8 cellular contexts compared by ENCODE assay signal in the genomic region with DNA sequence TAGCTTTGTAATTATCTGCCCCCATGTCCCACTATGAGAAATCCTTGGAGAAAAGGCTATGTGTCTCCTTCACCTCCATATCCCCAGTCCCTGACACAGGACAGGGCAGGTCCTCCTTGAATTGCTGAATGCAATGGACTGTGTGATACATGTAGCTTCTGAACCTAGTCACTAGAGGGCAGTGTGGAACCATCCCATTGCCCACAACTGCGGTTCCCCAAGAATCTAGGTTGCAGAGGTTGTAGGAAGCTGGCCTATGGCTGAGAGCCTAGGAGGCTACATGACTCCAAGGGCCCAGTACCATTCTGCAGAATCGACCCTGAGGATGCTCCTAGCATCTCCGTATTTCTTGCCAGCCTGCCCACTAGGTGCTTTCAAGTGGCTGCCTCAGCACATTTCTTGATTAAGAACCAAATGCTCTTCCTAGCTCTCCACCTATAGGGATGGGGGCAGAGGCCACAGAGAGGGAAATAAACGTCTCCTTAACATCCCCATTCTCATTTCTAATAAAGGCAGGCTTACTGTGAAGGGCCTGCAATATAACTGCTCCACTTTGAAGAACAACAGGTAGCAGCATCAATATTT.
DNase-seq lines count a peak whose midpoint lies in the region; ATAC-seq, FAIRE-seq and TF ChIP-seq lines count a peak whose summit lies in the region.

No MANE protein-coding gene starts in this region.

- H3K79me2 ChIP-seq in PC-3 (ENCODE audit: low read length) = no peaks in the 10 kb centered on the region

- H3K9me3 Mint-ChIP-seq in activated T-cell treated with anti-CD3 and anti-CD28 coated beads, Interleukin-2, amount 50 U/mL, for 72 hours = no peaks in the 10 kb centered on the region

- no peak for TF ChIP-seq EP300 in ovary (IDR thresholded peaks at IDR 0.05)

- H4K20me1 ChIP-seq in PC-3 (ENCODE audit: low read length) = no peaks in the 10 kb centered on the region

- H3K36me3 ChIP-seq in GM06990 (ENCODE audit: control insufficient read depth, insufficient read depth, low read length) (no peaks in the 10 kb centered on the region), PC-3 (ENCODE audit: low read depth, low read length) (no peaks in the 10 kb centered on the region), ovary (no peaks in the 10 kb centered on the region)

- H3K27ac ChIP-seq in PC-3 (ENCODE audit: low read length) = no peak overlapping the region
- no peak overlapping the region for H3K27ac ChIP-seq in ovary

- TF ChIP-seq POLR2A in ovary (IDR thresholded peaks at IDR 0.05) = no peak

- no TSS peak for BruUV-seq in PC-3 (replicated peaks; lab: Mats Ljungman, UMichigan)

- WGBS in ovary, 3 donors = 13 to 19% (median 16%) methylated on average over 4 of the region's 4 CpGs

- H3K27me3 ChIP-seq in GM06990 (replicated peaks; ENCODE audit: control insufficient read depth, insufficient read depth, low read length) = no peaks in the 10 kb centered on the region
- 0 out of 2 replicates have a peak, but pooled peaks cover 12% of the 10 kb centered on the region for H3K27me3 ChIP-seq in PC-3 (ENCODE audit: low read length)
- no peaks in the 10 kb centered on the region for H3K27me3 ChIP-seq in ovary

- ATAC-seq in GM21825 (IDR thresholded peaks at IDR 0.05; ENCODE audit: unreplicated experiment) = peak; percentile 91
- ATAC-seq in PC-3 = peak; percentile 99
- peak; percentile 78 to 82 for ATAC-seq in activated T-cell treated with anti-CD3 and anti-CD28 coated beads, Interleukin-2, amount 50 U/mL, for 72 hours (replicated peaks in 1 of 2)

- no peak overlapping the region for H3K4me2 ChIP-seq in PC-3 (ENCODE audit: low read length)

- no peak overlapping the region for H3K4me3 Mint-ChIP-seq in activated T-cell treated with anti-CD3 and anti-CD28 coated beads, Interleukin-2, amount 50 U/mL, for 72 hours

- H3K4me1 ChIP-seq in PC-3 (ENCODE audit: insufficient read depth, low read length) = peaks cover 6% of the 10 kb centered on the region
- peaks cover 2% of the 10 kb centered on the region for H3K4me1 ChIP-seq in ovary (ENCODE audit: insufficient read depth)

- H3K36me3 Mint-ChIP-seq in activated T-cell treated with anti-CD3 and anti-CD28 coated beads, Interleukin-2, amount 50 U/mL, for 72 hours (ENCODE audit: insufficient read depth in 2 of 2) = no peaks in the 10 kb centered on the region

- no peaks in the 10 kb centered on the region for H3K9me2 ChIP-seq in PC-3 (replicated peaks; ENCODE audit: low read length)

- intact Hi-C loops in PC-3 (cut with micrococcal nuclease) = no loop called here
- intact Hi-C loops in ovary (cut with DNase I) = loop anchor here in 2 of 4 donors (10.0 kb wide), 1 partner anchor 340 kb away; no protein-coding TSS in a partner anchor

- POLR2A ChIA-PET in PC-3 (lab: Charles Lee; ENCODE audit: unreplicated experiment) = no interaction called here

- CTCF ChIA-PET in PC-3 (lab: Charles Lee) = interaction anchor here (1.1 kb wide), 1 partner anchor 342 kb away, joined by 3 read pairs; no protein-coding TSS in a partner anchor

- H3K27ac Mint-ChIP-seq in activated T-cell treated with anti-CD3 and anti-CD28 coated beads, Interleukin-2, amount 50 U/mL, for 72 hours = no peak overlapping the region

- H3K9me3 ChIP-seq in PC-3 (ENCODE audit: low read length) (no peaks in the 10 kb centered on the region), ovary (no peaks in the 10 kb centered on the region)

- H3K9ac ChIP-seq in PC-3 (ENCODE audit: low read length) = no peak overlapping the region

- no peaks in the 10 kb centered on the region for H3F3A ChIP-seq in PC-3 (ENCODE audit: low read length, unreplicated experiment)

- H3K4me1 Mint-ChIP-seq in activated T-cell treated with anti-CD3 and anti-CD28 coated beads, Interleukin-2, amount 50 U/mL, for 72 hours (ENCODE audit: low read depth) = peaks cover 5% of the 10 kb centered on the region

- DNase-seq in GM06990 (ENCODE audit: extremely low read depth, insufficient read length) (peak; percentile 8), KG1 (lab: John Stamatoyannopoulos, UW) (peak; percentile 42), PC-3 (peak; percentile 84), frontal cortex (ENCODE audit: low spot score in 2 of 2) (peak; percentile 17 to 46), ovary (peak; percentile 24 to 54 (median 39)), cortex of kidney (lab: John Stamatoyannopoulos, UW) (no peak)
- DNase-seq in activated T-cell treated with anti-CD3 and anti-CD28 coated beads, Interleukin-2, amount 50 U/mL, for 72 hours = peak; percentile 26 to 52

- TF ChIP-seq CTCF in GM06990 (IDR thresholded peaks at IDR 0.05; ENCODE audit: insufficient read depth, low read length, poor library complexity, severe bottlenecking) (peak; percentile 90), PC-3 (conservative IDR thresholded peaks at IDR 0.05; ENCODE audit: low read depth, low read length) (peak; percentile 95), ovary (IDR thresholded peaks at IDR 0.05) (peak; percentile 31 to 68 (median 43))

- H3K4me3 ChIP-seq in GM06990 (replicated peaks; ENCODE audit: low read depth, low read length) (no peak overlapping the region), PC-3 (ENCODE audit: low read length) (no peak overlapping the region), ovary (no peak overlapping the region)

- H3K27me3 Mint-ChIP-seq in activated T-cell treated with anti-CD3 and anti-CD28 coated beads, Interleukin-2, amount 50 U/mL, for 72 hours (ENCODE audit: low read depth) = peaks cover 27% of the 10 kb centered on the region

- FAIRE-seq in frontal cortex (lab: Jason Lieb, UNC) = no peak

- H2AFZ ChIP-seq in PC-3 (ENCODE audit: low read length) = no peak overlapping the region

Comparison
In these comparisons a context has a peak if more than half of its experiments do, and no peak if none do; other contexts are left out.
1. CTCF ChIP-seq: peak in every context shown above with its lines; median percentile 95 in PC-3; 90 in GM06990; 43 in ovary.